21 cellular contexts compared by ENCODE assay signal in the genomic region with DNA sequence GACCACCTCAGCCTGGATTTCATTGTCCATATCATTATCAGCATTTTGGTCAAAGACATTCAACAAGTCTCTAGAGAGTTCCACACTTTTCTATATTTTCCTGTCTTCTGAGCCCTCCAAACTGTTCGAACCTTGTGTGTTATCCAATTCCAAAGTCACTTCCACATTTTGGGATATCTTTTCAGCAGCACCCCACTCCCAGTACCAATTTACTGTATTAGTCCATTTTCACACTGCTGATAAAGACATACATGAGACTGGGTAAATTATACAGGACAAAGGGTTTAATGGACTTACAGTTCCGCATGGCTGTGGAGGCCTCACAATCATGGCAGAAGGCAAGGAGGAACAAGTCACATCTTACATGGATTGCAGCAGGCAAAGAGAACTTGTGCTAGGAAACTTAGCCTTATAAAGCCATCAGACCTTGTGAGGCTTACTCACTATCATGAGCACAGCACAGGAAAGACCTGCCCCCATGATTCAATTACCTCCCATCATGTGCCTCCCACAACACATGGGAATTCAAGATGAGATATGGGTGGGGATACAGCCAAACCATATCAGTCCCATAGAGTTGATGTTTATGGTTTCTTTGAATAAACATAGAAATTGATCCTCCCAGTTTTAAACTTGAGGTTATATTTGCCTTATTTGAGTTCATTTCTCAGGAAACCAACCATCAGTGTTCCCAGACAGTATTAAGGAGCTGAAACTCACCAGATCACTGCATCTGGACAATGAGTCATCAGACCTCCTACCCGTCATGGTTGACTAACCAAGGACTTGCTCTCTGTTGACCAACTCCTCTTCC.
A peak's percentile ranks its signal among the peaks of the same experiment; 100 is the strongest.
DNase-seq lines count a peak whose midpoint lies in the region; ATAC-seq and TF ChIP-seq lines count a peak whose summit lies in the region.
"Had no signal": no experiment of that assay in that cellular context is flagged by ENCODE, and none has a peak within 500 bp of the region (broad histone marks: within the 10 kb centered on the region; RNA-seq: fewer than 3 reads in every experiment).

No MANE protein-coding gene starts in this region.

- no peak overlapping the region for H2AFZ ChIP-seq in fibroblast of lung (ENCODE audit: low read length)
- H2AFZ ChIP-seq: GM23338 had no signal

- CTCF ChIA-PET in MCF 10A (lab: Yijun Ruan, JAX): interaction anchor here (1.2 kb wide), 1 partner anchor 12 kb away, joined by 3 read pairs; no protein-coding TSS in a partner anchor

- H4K20me1 ChIP-seq in fibroblast of lung (ENCODE audit: control insufficient read depth, extremely low read depth, insufficient read depth, low read length): no peaks in the 10 kb centered on the region

- POLR2A ChIA-PET in MCF 10A (lab: Yijun Ruan, JAX): interaction anchor here (0.6 kb wide), 1 partner anchor 574 kb away, joined by 3 read pairs; no protein-coding TSS in a partner anchor

- H3K9me3 ChIP-seq in breast epithelium: peaks cover 6 to 12% of the 10 kb centered on the region in 2 donors
- H3K9me3 ChIP-seq in fibroblast of lung (ENCODE audit: control insufficient read depth, insufficient read depth, low read depth, low read length): no peaks in the 10 kb centered on the region
- H3K9me3 ChIP-seq: Caco-2, gastrocnemius medialis, testis had no signal

- no peak overlapping the region for H3K4me2 ChIP-seq in fibroblast of lung (ENCODE audit: extremely low read depth, insufficient read depth, low read length)
- H3K4me2 ChIP-seq: GM23338 had no signal

- intact Hi-C loops in MCF 10A (cut with micrococcal nuclease) (no loop called here), breast epithelium (cut with DNase I; ENCODE audit: low total_unique reads) (no loop called here)

- H3K27me3 ChIP-seq in breast epithelium (no peaks in the 10 kb centered on the region), fibroblast of lung (ENCODE audit: control insufficient read depth, insufficient read depth, low read length) (no peaks in the 10 kb centered on the region)
- H3K27me3 ChIP-seq: gastrocnemius medialis, testis had no signal

- no peak overlapping the region for H3K4me3 Mint-ChIP-seq in MCF 10A (ENCODE audit: unreplicated experiment)
- H3K4me3 Mint-ChIP-seq: GM23338, nephron had no signal

- TF ChIP-seq POLR2A in breast epithelium (IDR thresholded peaks at IDR 0.05): no peak

- no peak overlapping the region for H3K27ac ChIP-seq in breast epithelium
- no peak overlapping the region for H3K27ac ChIP-seq in fibroblast of lung (ENCODE audit: insufficient read depth, low read length)
- H3K27ac ChIP-seq: gastrocnemius medialis, SK-N-MC, testis had no signal

- BruUV-seq in MCF 10A (replicated peaks; lab: Mats Ljungman, UMichigan): no TSS peak

- peaks cover 17% of the 10 kb centered on the region for H3K9me3 Mint-ChIP-seq in MCF 10A (ENCODE audit: unreplicated experiment)

- no peaks in the 10 kb centered on the region for H3K4me1 Mint-ChIP-seq in MCF 10A (ENCODE audit: insufficient read depth, unreplicated experiment)
- H3K4me1 Mint-ChIP-seq: GM23338 had no signal

- no peak overlapping the region for H3K9ac ChIP-seq in fibroblast of lung (ENCODE audit: insufficient read depth, low read length)

- no peak for ATAC-seq in GM21825 (IDR thresholded peaks at IDR 0.05; ENCODE audit: unreplicated experiment)
- ATAC-seq: gastrocnemius medialis, GM23338 had no signal

- H3K36me3 ChIP-seq in breast epithelium (no peaks in the 10 kb centered on the region), fibroblast of lung (ENCODE audit: control insufficient read depth, insufficient read depth, low read length) (no peaks in the 10 kb centered on the region)
- H3K36me3 ChIP-seq: gastrocnemius medialis had no signal

- H3K79me2 ChIP-seq in fibroblast of lung (ENCODE audit: control insufficient read depth, insufficient read depth, low read length): no peaks in the 10 kb centered on the region

- H3K27me3 Mint-ChIP-seq in MCF 10A (ENCODE audit: insufficient read depth, unreplicated experiment): no peaks in the 10 kb centered on the region

- H3K27ac Mint-ChIP-seq in MCF 10A (ENCODE audit: low read depth, unreplicated experiment): no peak overlapping the region
- H3K27ac Mint-ChIP-seq: activated T-helper 2 cell treated with anti-CD3 and anti-CD28 coated beads, Interferon-gamma antibody, Interleukin-2, Interleukin-4, amounts not matched to agents 10 μg/mL and 5 μg/mL and 100 μg/mL, durations not matched to agents 14 hours and 24 hours and 36 hours; GM23338; nephron had no signal

- no peak overlapping the region for H3K4me3 ChIP-seq in breast epithelium
- no peak overlapping the region for H3K4me3 ChIP-seq in fibroblast of lung (replicated peaks in 1 of 4; ENCODE audit: control extremely low read depth in 1 of 4, insufficient read depth in 1 of 4, low read depth in 3 of 4, low read length in 4 of 4)
- H3K4me3 ChIP-seq: gastrocnemius medialis, GM23338, SK-N-MC, testis had no signal

- H3K4me1 ChIP-seq in breast epithelium: no peaks in the 10 kb centered on the region
- no peaks in the 10 kb centered on the region for H3K4me1 ChIP-seq in fibroblast of lung (ENCODE audit: control insufficient read depth, extremely low read depth, insufficient read depth, low read length)
- H3K4me1 ChIP-seq: gastrocnemius medialis, testis had no signal

- no peak for TF ChIP-seq CTCF in MCF 10A (IDR thresholded peaks at IDR 0.05; ENCODE audit: unreplicated experiment)
- TF ChIP-seq CTCF in breast epithelium (IDR thresholded peaks at IDR 0.05): no peak
- no peak for TF ChIP-seq CTCF in fibroblast of lung (conservative IDR thresholded peaks at IDR 0.05 in 1 of 2, IDR thresholded peaks at IDR 0.05 in 1 of 2; ENCODE audit: low read depth in 1 of 2, low read length in 2 of 2)

- H3K36me3 Mint-ChIP-seq in MCF 10A (ENCODE audit: insufficient read depth, unreplicated experiment): no peaks in the 10 kb centered on the region

- DNase-seq in MCF 10A (ENCODE audit: unreplicated experiment) (peak; percentile 47), breast epithelium (ENCODE audit: low spot score in 2 of 2) (no peak), T1000 (lab: John Stamatoyannopoulos, UW) (peak; percentile 35), fibroblast of lung (ENCODE audit: low read depth in 2 of 2) (peak; percentile 82 to 87), stromal cell of bone marrow (ENCODE audit: low read depth) (peak; percentile 73), SW480 (ENCODE audit: low spot score) (no peak), iPS-NIHi7 (ENCODE audit: extremely low spot score) (no peak)
- DNase-seq: 8988T; anterior cingulate cortex; Caco-2; dermis blood vessel endothelial cell; gastrocnemius medialis; NCI-H1105 treated with DMSO at 0.1 percent for 48 hours; retina; stimulated activated CD8-positive, alpha-beta memory T cell treated with anti-CD3 and anti-CD28 coated beads, Interleukin-4, amount 100 ng/mL, for 48 hours; testis had no signal

Comparison
In these comparisons a context has a peak if more than half of its experiments do, and no peak if none do; other contexts are left out.
1. DNase-seq: peak in MCF 10A (single experiment), T1000 (single experiment), fibroblast of lung (2 of 2) and stromal cell of bone marrow (single experiment); none in breast epithelium (0 of 2), SW480 (single experiment) and iPS-NIHi7 (single experiment).